8 cellular contexts compared by ENCODE assay signal in genomic region chr5:173890195-173890951, GRCh38. TPM values are rescaled to one million over a fixed set of nuclear protein-coding genes. Genes with fewer than 3 reads are reported as not detected.
A peak's percentile ranks its signal among the peaks of the same experiment; 100 is the strongest.
DNase-seq lines count a peak whose midpoint lies in the region; ATAC-seq and TF ChIP-seq lines count a peak whose summit lies in the region.

No MANE protein-coding gene starts in this region.

- no peak overlapping the region for H2AFZ ChIP-seq in trophoblast cell (ENCODE audit: insufficient read depth, low read length, poor library complexity)

- H3K4me3 ChIP-seq in AG09309 (ENCODE audit: control insufficient read depth, low read depth, low read length), result peak overlapping the region; percentile 62
- H3K4me3 ChIP-seq in HFF-Myc (replicated peaks; ENCODE audit: low read depth, low read length), result peak overlapping the region; percentile 34
- H3K4me3 ChIP-seq in trophoblast cell (ENCODE audit: low read depth, low read length), result no peak overlapping the region

- POLR2A ChIA-PET in WTC11 (lab: Charles Lee), result interaction anchor here (0.7 to 1.5 kb wide), 2 partner anchors 12 to 82 kb away, joined by 3 to 4 read pairs; no protein-coding TSS in a partner anchor

- no peaks in the 10 kb centered on the region for H3K27me3 ChIP-seq in trophoblast cell (ENCODE audit: insufficient read depth, low read length)

- H3K4me2 ChIP-seq in trophoblast cell (ENCODE audit: low read length), result peak overlapping the region; percentile 55

- peaks cover 3% of the 10 kb centered on the region; the same call in 1 of the 2 replicates for H3K27me3 Mint-ChIP-seq in WTC11 (ENCODE audit: low read depth)
- peaks cover 17% of the 10 kb centered on the region for H3K27me3 Mint-ChIP-seq in glutamatergic neuron (ENCODE audit: unreplicated experiment)

- H3K4me1 Mint-ChIP-seq in WTC11 (peaks cover 40% of the 10 kb centered on the region), glutamatergic neuron (ENCODE audit: low read depth, unreplicated experiment) (peaks cover 11% of the 10 kb centered on the region)

- no peak for DNase-seq in AG09309 (ENCODE audit: low read depth)
- DNase-seq in HFF-Myc (ENCODE audit: extremely low read depth, low read depth), result no peak
- peak; percentile 27 for DNase-seq in WTC11 (ENCODE audit: low spot score)
- DNase-seq in glutamatergic neuron, result peak; percentile 71
- DNase-seq in trophoblast cell, result peak; percentile 58 to 77
- DNase-seq in NCI-H226, result no peak

- no peak overlapping the region for H2BK5ac ChIP-seq in trophoblast cell (ENCODE audit: low read depth, low read length, poor library complexity)

- H3K79me2 ChIP-seq in trophoblast cell (ENCODE audit: control insufficient read depth, insufficient read depth, low read length, poor library complexity), result peaks cover 12% of the 10 kb centered on the region

- no peak for ATAC-seq in WTC11
- no peak for ATAC-seq in HG03139 (IDR thresholded peaks at IDR 0.05; ENCODE audit: unreplicated experiment)
- ATAC-seq in HG02973 (IDR thresholded peaks at IDR 0.05; ENCODE audit: unreplicated experiment), result no peak

- no peak overlapping the region for H2BK120ac ChIP-seq in trophoblast cell (ENCODE audit: insufficient read depth, low read length, poor library complexity)

- no peak overlapping the region for H2BK12ac ChIP-seq in trophoblast cell (ENCODE audit: low read length)

- H3K36me3 ChIP-seq in trophoblast cell (ENCODE audit: control insufficient read depth in 1 of 2, insufficient read depth in 2 of 2, low read length in 2 of 2), result peaks cover 3 to 6% of the 10 kb centered on the region in 2 experiments

- no peak overlapping the region for H3K9ac ChIP-seq in trophoblast cell (ENCODE audit: low read length)

- H3K9me3 Mint-ChIP-seq in WTC11 (no peaks in the 10 kb centered on the region), glutamatergic neuron (ENCODE audit: unreplicated experiment) (peaks cover 16% of the 10 kb centered on the region)

- no peak overlapping the region for H2AK5ac ChIP-seq in trophoblast cell (ENCODE audit: low read length)

- H3K27ac ChIP-seq in trophoblast cell (ENCODE audit: low read depth, low read length), result no peak overlapping the region

- peak overlapping the region; percentile 21 for H4K91ac ChIP-seq in trophoblast cell (ENCODE audit: low read depth, low read length)

- H3K27ac Mint-ChIP-seq in WTC11, result peak overlapping the region; percentile 16; the same call in 1 of the 2 replicates
- peak overlapping the region; percentile 100 for H3K27ac Mint-ChIP-seq in glutamatergic neuron (ENCODE audit: unreplicated experiment)

- no peak overlapping the region for H4K12ac ChIP-seq in trophoblast cell (ENCODE audit: low read depth, low read length)

- H3K4me3 Mint-ChIP-seq in WTC11 (peak overlapping the region; percentile 55), glutamatergic neuron (ENCODE audit: unreplicated experiment) (peak overlapping the region; percentile 96)

- H3K18ac ChIP-seq in trophoblast cell (ENCODE audit: low read length), result no peak overlapping the region

- CTCF ChIA-PET in WTC11 (lab: Charles Lee), result interaction anchor here (1.0 to 2.6 kb wide), 8 partner anchors 13 to 262 kb away, joined by 3 to 19 read pairs (median 4); no protein-coding TSS in a partner anchor

- peak overlapping the region; percentile 26 for H3K4ac ChIP-seq in trophoblast cell (ENCODE audit: low read depth, low read length)

- H4K8ac ChIP-seq in trophoblast cell (ENCODE audit: low read depth, low read length), result peak overlapping the region; percentile 35

- peaks cover 8% of the 10 kb centered on the region for H3K79me1 ChIP-seq in trophoblast cell (ENCODE audit: low read length)

- peaks cover 4 to 7% of the 10 kb centered on the region in 2 experiments for H3K4me1 ChIP-seq in trophoblast cell (ENCODE audit: control insufficient read depth in 1 of 2, insufficient read depth in 2 of 2, low read length in 2 of 2)

- no CpG with 5 or more reads among the region's 19 CpGs for WGBS in trophoblast cell (ENCODE audit: extremely low coverage, insufficient coverage, insufficient read length)

- no peak overlapping the region for H3K23ac ChIP-seq in trophoblast cell (ENCODE audit: low read length)

- TF ChIP-seq CTCF in AG09309 (IDR thresholded peaks at IDR 0.05; ENCODE audit: control insufficient read depth, insufficient read depth, low read depth, low read length, missing control alignments) (no peak), HFF-Myc (IDR thresholded peaks at IDR 0.05; ENCODE audit: low read depth, low read length, missing control alignments) (no peak), WTC11 (IDR thresholded peaks at IDR 0.05) (no peak), glutamatergic neuron (IDR thresholded peaks at IDR 0.05; ENCODE audit: partially characterized antibody, unreplicated experiment) (no peak)

- H3K36me3 Mint-ChIP-seq in WTC11 (no peaks in the 10 kb centered on the region), glutamatergic neuron (ENCODE audit: unreplicated experiment) (no peaks in the 10 kb centered on the region)

- no peaks in the 10 kb centered on the region for H3K9me3 ChIP-seq in trophoblast cell (ENCODE audit: insufficient read depth, low read depth, low read length)

- H3K14ac ChIP-seq in trophoblast cell (ENCODE audit: low read length), result no peak overlapping the region

TF ChIP-seq in WTC11, 78 proteins besides CTCF, POLR2A, EP300 and RAD21:
- TF ChIP-seq MAX (CRISPR knock-in tag; IDR thresholded peaks at IDR 0.05) (no peak), USF2 (CRISPR knock-in tag; IDR thresholded peaks at IDR 0.05) (no peak), GRHL2 (CRISPR knock-in tag; IDR thresholded peaks at IDR 0.05; ENCODE audit: insufficient replicate concordance, severe bottlenecking) (no peak), ZBTB43 (CRISPR knock-in tag; IDR thresholded peaks at IDR 0.05) (no peak), AFF4 (CRISPR knock-in tag; IDR thresholded peaks at IDR 0.05; ENCODE audit: borderline replicate concordance) (no peak)

RNA-seq across cellular contexts. Expression of gene CPEB4, which starts 2.2 kb away (rescaled TPM):
- total RNA-seq in WTC11 (2021) (9.1 to 12.7 TPM (median 9.2 TPM) in 3 replicates), glutamatergic neuron (ENCODE audit: unreplicated experiment) (104 TPM)
- polyA plus RNA-seq in trophoblast cell (2013), result 50.4 and 53.4 TPM in 2 replicates

Comparison
In these comparisons a context has a peak if more than half of its experiments do, and no peak if none do; other contexts are left out.
1. DNase-seq: peak in WTC11 (single experiment), glutamatergic neuron (single experiment) and trophoblast cell (2 of 2); none in AG09309 (single experiment), HFF-Myc (single experiment) and NCI-H226 (single experiment).